ENCODE assay signal across 1 cellular context in the genomic region with DNA sequence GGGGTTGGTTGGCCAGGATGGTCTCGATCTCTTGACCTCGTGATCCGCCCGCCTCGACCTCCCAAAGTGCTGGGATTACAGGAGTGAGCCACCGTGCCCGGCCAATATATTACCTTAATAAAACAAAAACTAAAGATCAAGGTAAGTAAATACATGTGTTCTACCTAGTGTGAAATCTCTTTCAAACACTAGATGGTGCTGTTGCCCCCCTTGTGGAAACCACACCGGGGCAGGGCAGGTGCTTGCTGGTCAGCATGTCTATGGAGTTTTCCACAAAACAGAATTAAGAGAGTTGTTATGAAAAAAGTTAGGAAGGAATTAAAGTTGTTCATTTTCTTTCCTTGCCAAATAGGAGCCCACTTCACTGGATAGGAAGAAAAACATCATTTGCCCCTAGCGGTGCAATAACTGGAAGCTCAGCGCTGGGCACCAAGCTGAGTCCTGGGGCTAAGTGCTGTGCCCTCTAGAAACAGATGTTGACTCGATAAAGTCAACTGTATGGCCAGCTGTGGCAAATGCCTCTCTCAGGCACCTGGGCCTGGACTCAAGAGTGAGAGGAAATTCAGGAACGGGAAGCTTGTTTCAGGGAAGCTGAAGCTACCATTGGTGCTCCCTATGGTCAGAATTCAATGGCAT.
TF ChIP-seq lines count a peak whose summit lies in the region.

No MANE protein-coding gene starts in this region.

TF ChIP-seq in endothelial cell of umbilical vein, 7 proteins besides CTCF, POLR2A, EP300 and RAD21:
- TF ChIP-seq POLR2AphosphoS5 (IDR thresholded peaks at IDR 0.05; ENCODE audit: insufficient read depth, low read depth, low read length) (no peak), JUN (IDR thresholded peaks at IDR 0.05; ENCODE audit: borderline replicate concordance, insufficient read depth, insufficient read length, low read depth) (no peak), MYC (IDR thresholded peaks at IDR 0.05; ENCODE audit: low read depth, low read length) (no peak), FOS (IDR thresholded peaks at IDR 0.05; ENCODE audit: borderline replicate concordance, insufficient read depth, low read length) (no peak), GATA2 (IDR thresholded peaks at IDR 0.05; ENCODE audit: insufficient read depth, insufficient read length, low read depth, low read length) (no peak), EZH2 (IDR thresholded peaks at IDR 0.05; ENCODE audit: borderline replicate concordance, low read depth, low read length, severe bottlenecking) (no peak)
- TF ChIP-seq, protein P1, sequence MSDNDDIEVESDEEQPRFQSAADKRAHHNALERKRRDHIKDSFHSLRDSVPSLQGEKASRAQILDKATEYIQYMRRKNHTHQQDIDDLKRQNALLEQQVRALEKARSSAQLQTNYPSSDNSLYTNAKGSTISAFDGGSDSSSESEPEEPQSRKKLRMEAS (IDR thresholded peaks at IDR 0.05; ENCODE audit: insufficient read depth, insufficient read length): no peak
